In the genomic region with DNA sequence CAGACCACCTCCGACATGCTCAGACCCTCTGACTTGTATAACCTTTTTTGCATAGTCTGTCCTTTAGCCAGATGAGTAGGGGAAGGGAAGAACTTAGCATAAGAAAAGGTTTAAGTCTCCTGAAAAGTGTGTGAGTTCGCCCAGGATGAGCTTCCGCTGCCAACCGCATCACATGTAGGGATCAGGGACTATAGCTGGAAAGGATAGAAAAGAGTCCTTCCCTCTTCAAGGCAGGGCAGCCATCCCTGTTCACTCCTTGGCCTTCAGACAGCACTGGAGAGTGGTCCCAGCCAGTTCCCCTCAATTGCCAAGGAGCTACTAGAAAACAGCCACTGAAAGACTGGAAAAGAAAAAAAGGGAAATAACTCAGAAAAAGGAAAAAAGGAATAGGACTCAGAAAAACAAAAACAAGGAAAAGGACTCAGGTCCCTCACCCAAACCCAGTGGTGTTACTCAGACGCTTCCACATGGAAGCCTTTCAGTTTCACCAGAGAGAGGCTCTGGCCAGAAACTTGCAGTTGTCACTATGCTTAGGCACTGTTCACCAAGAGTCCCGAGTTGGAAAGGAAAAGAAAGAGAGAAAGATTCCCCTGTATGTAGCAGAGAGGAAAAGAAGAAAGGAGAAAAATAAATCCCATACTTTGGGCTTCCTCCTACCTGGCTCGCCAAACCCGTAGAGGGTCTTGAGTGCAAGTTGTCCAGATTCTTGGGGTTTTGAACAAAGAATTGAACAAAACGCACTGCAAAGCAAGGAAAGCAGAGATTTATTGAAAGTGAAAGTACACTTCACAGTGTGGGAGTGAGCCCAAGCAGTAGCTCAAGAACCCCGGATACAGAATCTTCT, we compare ENCODE assay signal across 8 cellular contexts. TPM values are rescaled to one million over a fixed set of nuclear protein-coding genes. Genes with fewer than 3 reads are reported as not detected.
DNase-seq lines count a peak whose midpoint lies in the region; ATAC-seq and TF ChIP-seq lines count a peak whose summit lies in the region.

No MANE protein-coding gene starts in this region.

- peaks cover 30 to 34% of the 10 kb centered on the region in 2 donors for H3K4me1 ChIP-seq in gastrocnemius medialis

- no peaks in the 10 kb centered on the region for H3K9me3 ChIP-seq in gastrocnemius medialis

- ATAC-seq in gastrocnemius medialis: no peak
- ATAC-seq in HG02840 (IDR thresholded peaks at IDR 0.05; ENCODE audit: low FRiP score, unreplicated experiment): no peak
- ATAC-seq in HG02763 (IDR thresholded peaks at IDR 0.05; ENCODE audit: unreplicated experiment): no peak

- H3K4me3 Mint-ChIP-seq in Calu3 (ENCODE audit: low read depth, unreplicated experiment): peak overlapping the region; percentile 86
- peak overlapping the region; percentile 76 to 94 (median 90) for H3K4me3 Mint-ChIP-seq in IgD-negative memory B cell

- TF ChIP-seq CTCF in Calu3 (IDR thresholded peaks at IDR 0.05; ENCODE audit: unreplicated experiment): no peak
- no peak for TF ChIP-seq CTCF in dorsolateral prefrontal cortex (IDR thresholded peaks at IDR 0.05 in 54 of 56, conservative IDR thresholded peaks at IDR 0.05 in 2 of 56; ENCODE audit: low read depth in 1 of 56, partially characterized antibody in 56 of 56)
- TF ChIP-seq CTCF in gastrocnemius medialis (IDR thresholded peaks at IDR 0.05 in 4 of 5, conservative IDR thresholded peaks at IDR 0.05 in 1 of 5): no peak

- H3K27me3 Mint-ChIP-seq in Calu3 (ENCODE audit: unreplicated experiment) (no peaks in the 10 kb centered on the region), IgD-negative memory B cell (peaks cover 3% of the 10 kb centered on the region)

- peak overlapping the region in 47 of 59 donors; percentile 2 to 95 (median 51) for H3K27ac ChIP-seq in dorsolateral prefrontal cortex
- peak overlapping the region; percentile 80 to 92 (median 88) for H3K27ac ChIP-seq in gastrocnemius medialis

- H3K4me1 Mint-ChIP-seq in Calu3 (ENCODE audit: low read depth, unreplicated experiment) (peaks cover 7% of the 10 kb centered on the region), IgD-negative memory B cell (peaks cover 18 to 37% (median 32%) of the 10 kb centered on the region in 3 donors)

- CTCF ChIA-PET in Calu3 (lab: Charles Lee): no interaction called here

- H3K9me3 Mint-ChIP-seq in Calu3 (ENCODE audit: low read depth, unreplicated experiment): no peaks in the 10 kb centered on the region
- H3K9me3 Mint-ChIP-seq in IgD-negative memory B cell: peaks cover 0 to 2% (median 0%) of the 10 kb centered on the region in 3 donors

- H3K36me3 Mint-ChIP-seq in Calu3 (ENCODE audit: insufficient read depth, unreplicated experiment) (peaks cover 52% of the 10 kb centered on the region), IgD-negative memory B cell (peaks cover 5% of the 10 kb centered on the region)

- in situ Hi-C loops in gastrocnemius medialis (cut with MboI; ENCODE audit: low sequenced_read_pairs in 4 of 4): no loop called here

- intact Hi-C loops in Calu3 (cut with micrococcal nuclease; ENCODE audit: unreplicated experiment) (no loop called here), dorsolateral prefrontal cortex (cut with DNase I) (loop anchor here (5.0 to 10.0 kb wide), 2 partner anchors 48 to 301 kb away; no protein-coding TSS in a partner anchor), gastrocnemius medialis (cut with DNase I; ENCODE audit: low total_unique reads) (loop anchor here (10.0 kb wide), 2 partner anchors 211 to 921 kb away; a partner anchor contains a TSS)

- H3K4me3 ChIP-seq in dorsolateral prefrontal cortex (peak overlapping the region; percentile 4 to 57 (median 37)), gastrocnemius medialis (peak overlapping the region; percentile 44 to 64 (median 58))

- no peak for TF ChIP-seq POLR2A in gastrocnemius medialis (IDR thresholded peaks at IDR 0.05)

- TSS peak; percentile 77 for BruUV-seq in Calu3 (replicated peaks; lab: Mats Ljungman, UMichigan)

- H3K27me3 ChIP-seq in dorsolateral prefrontal cortex: no peaks in the 10 kb centered on the region
- H3K27me3 ChIP-seq in gastrocnemius medialis: no peaks in the 10 kb centered on the region

- H3K36me3 ChIP-seq in gastrocnemius medialis: no peaks in the 10 kb centered on the region

- peak overlapping the region; percentile 87 for H3K27ac Mint-ChIP-seq in Calu3 (ENCODE audit: unreplicated experiment)
- H3K27ac Mint-ChIP-seq in IgD-negative memory B cell: peak overlapping the region; percentile 89 to 99 (median 96)

- DNase-seq in Calu3 (no peak), dorsolateral prefrontal cortex (no peak), gastrocnemius medialis (no peak), NCI-H2081 treated with DMSO at 0.1 percent for 48 hours (lab: John Stamatoyannopoulos, UW) (no peak)
- DNase-seq in stimulated activated CD8-positive, alpha-beta memory T cell treated with anti-CD3 and anti-CD28 coated beads, Interleukin-4, amount 100 ng/mL, for 48 hours: no peak

RNA-seq across cellular contexts. Expression of a gene that starts 5.6 kb away (rescaled TPM):
- total RNA-seq in Calu3 (2022) (52.2 and 53.7 TPM in 2 replicates), dorsolateral prefrontal cortex (10 to 100 TPM; 37.7 to 80.9 (median 64.8) TPM), gastrocnemius medialis (10 to 100 TPM; 47.3 to 69.9 (median 55.7) TPM)
- 85.9 TPM for polyA plus RNA-seq in IgD-negative memory B cell
